14 cellular contexts compared by ENCODE assay signal in the genomic region with DNA sequence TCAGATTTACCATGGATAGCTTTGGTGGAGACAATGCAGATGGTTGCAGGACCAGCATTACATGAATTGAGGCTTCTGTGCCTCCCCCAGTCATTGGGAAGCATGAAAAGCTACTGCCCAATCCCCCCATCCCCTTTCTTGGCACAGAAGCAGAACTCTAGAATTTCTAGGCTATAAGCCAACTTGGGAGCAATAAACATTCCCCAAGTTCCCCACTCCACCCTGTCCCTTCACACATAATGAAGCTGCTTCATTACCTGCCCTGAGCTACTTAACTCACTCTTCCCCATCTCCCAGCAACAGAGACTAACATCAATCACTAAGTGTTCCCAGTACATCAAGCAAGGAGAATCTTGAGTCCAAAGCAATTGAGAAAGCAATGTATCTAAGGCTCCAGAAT.
"Had no signal": no experiment of that assay in that cellular context is flagged by ENCODE, and none has a peak within 500 bp of the region (broad histone marks: within the 10 kb centered on the region; RNA-seq: fewer than 3 reads in every experiment).

No MANE protein-coding gene starts in this region.

- H3K9me3 ChIP-seq: gastrocnemius medialis, heart right ventricle, left ventricle myocardium inferior, tibial nerve had no signal

- H3K36me3 ChIP-seq: gastrocnemius medialis, heart right ventricle, left ventricle myocardium inferior, tibial nerve had no signal

- H3K27ac ChIP-seq: coronary artery, heart right ventricle, left ventricle myocardium inferior, tibial nerve had no signal

- H3K4me3 ChIP-seq: coronary artery, gastrocnemius medialis, heart right ventricle, left ventricle myocardium inferior, tibial nerve had no signal

- H3K27me3 ChIP-seq: gastrocnemius medialis, heart right ventricle, tibial nerve had no signal

- DNase-seq: activated CD4-positive, alpha-beta T cell treated with anti-CD3 and anti-CD28 coated beads for 36 hours; activated CD8-positive, alpha-beta memory T cell treated with anti-CD3 and anti-CD28 coated beads, Interleukin-2, amount 50 U/mL, for 4 hours; activated CD8-positive, alpha-beta T cell treated with anti-CD3 and anti-CD28 coated beads for 36 hours; activated naive CD4-positive, alpha-beta T cell treated with anti-CD3 and anti-CD28 coated beads for 36 hours; central memory CD4-positive, alpha-beta T cell; effector CD8-positive, alpha-beta T cell; gastrocnemius medialis; heart right ventricle; islet precursor cell; left ventricle myocardium inferior; mesendoderm; T-helper 9 cell had no signal
